ENCODE assay signal across 8 cellular contexts in the genomic region with DNA sequence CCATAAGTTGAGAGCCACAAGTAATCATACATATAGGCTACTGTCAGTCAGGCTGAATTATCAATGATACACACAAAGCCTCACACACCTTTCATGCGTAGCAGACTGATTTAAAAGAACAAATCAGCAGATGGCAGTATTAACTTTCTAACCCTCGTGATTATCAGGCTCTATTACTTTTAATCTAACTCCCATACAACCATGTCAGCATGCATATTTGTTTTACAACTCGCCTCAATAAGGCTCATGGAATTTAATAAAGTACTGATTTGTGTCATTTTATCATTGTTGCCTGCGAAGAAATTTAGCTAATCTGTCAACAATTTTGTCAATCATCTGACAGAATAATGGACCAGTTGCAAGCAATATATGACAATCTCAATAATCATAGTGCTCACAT.
DNase-seq lines count a peak whose midpoint lies in the region; ATAC-seq, FAIRE-seq and TF ChIP-seq lines count a peak whose summit lies in the region.

No MANE protein-coding gene starts in this region.

- DNase-seq in AG04449 (ENCODE audit: low read depth, low spot score) (no peak), H54 (ENCODE audit: insufficient read length, low spot score) (no peak), PC-3 (peak; percentile 57), fibroblast of the conjunctiva (ENCODE audit: low read depth) (peak; percentile 27), anterior cingulate cortex (lab: John Stamatoyannopoulos, UW) (no peak)
- no peak for DNase-seq in stimulated activated CD4-positive, alpha-beta T cell treated with anti-CD3 and anti-CD28 coated beads, Interleukin-4, amount 100 ng/mL, for 4 hours

- no peak overlapping the region for H3K27ac ChIP-seq in PC-3 (ENCODE audit: low read length)

- H3K36me3 ChIP-seq in PC-3 (ENCODE audit: low read depth, low read length): peaks cover 4% of the 10 kb centered on the region; the same call in 1 of the 2 replicates

- TF ChIP-seq CTCF in AG04449 (IDR thresholded peaks at IDR 0.05; ENCODE audit: insufficient read depth, low read length, missing control alignments): peak; percentile 21
- peak; percentile 61 for TF ChIP-seq CTCF in PC-3 (conservative IDR thresholded peaks at IDR 0.05; ENCODE audit: low read depth, low read length)

- H3K4me2 ChIP-seq in PC-3 (ENCODE audit: low read length): no peak overlapping the region

- peak; percentile 91 for FAIRE-seq in H54 (lab: Jason Lieb, UNC)

- ATAC-seq in PC-3: peak; percentile 82
- no peak for ATAC-seq in GM21786 (IDR thresholded peaks at IDR 0.05; ENCODE audit: unreplicated experiment)
- no peak for ATAC-seq in HG02623 (IDR thresholded peaks at IDR 0.05; ENCODE audit: unreplicated experiment)

- no peak overlapping the region for H2AFZ ChIP-seq in PC-3 (ENCODE audit: low read length)

- TF ChIP-seq POLR2A in H54 (IDR thresholded peaks at IDR 0.05; ENCODE audit: low read depth, low read length): no peak

- no peaks in the 10 kb centered on the region for H3K9me3 ChIP-seq in PC-3 (ENCODE audit: low read length)

- intact Hi-C loops in PC-3 (cut with micrococcal nuclease): loop anchor here (1.0 to 5.0 kb wide), 4 partner anchors 104 to 654 kb away; a partner anchor contains a TSS

- no peaks in the 10 kb centered on the region for H3K79me2 ChIP-seq in PC-3 (ENCODE audit: low read length)

- H3K9ac ChIP-seq in PC-3 (ENCODE audit: low read length): no peak overlapping the region

- H3F3A ChIP-seq in PC-3 (ENCODE audit: low read length, unreplicated experiment): no peaks in the 10 kb centered on the region

- no peaks in the 10 kb centered on the region for H3K27me3 ChIP-seq in PC-3 (ENCODE audit: low read length)

- no peaks in the 10 kb centered on the region for H4K20me1 ChIP-seq in PC-3 (ENCODE audit: low read length)

- H3K4me1 ChIP-seq in PC-3 (ENCODE audit: insufficient read depth, low read length): no peaks in the 10 kb centered on the region

- H3K9me2 ChIP-seq in PC-3 (replicated peaks; ENCODE audit: low read length): no peaks in the 10 kb centered on the region

- CTCF ChIA-PET in AG04449 (lab: Yijun Ruan, JAX): interaction anchor here (0.8 to 12.5 kb wide), 30 partner anchors 9 to 672 kb away, joined by 3 to 250 read pairs (median 4); a partner anchor contains a TSS
- CTCF ChIA-PET in PC-3 (lab: Charles Lee): interaction anchor here (1.0 kb wide), 1 partner anchor 105 kb away, joined by 3 read pairs; no protein-coding TSS in a partner anchor

- POLR2A ChIA-PET in AG04449 (lab: Yijun Ruan, JAX) (no interaction called here), PC-3 (lab: Charles Lee; ENCODE audit: unreplicated experiment) (no interaction called here)

- no TSS peak for BruUV-seq in PC-3 (replicated peaks; lab: Mats Ljungman, UMichigan)

- H3K4me3 ChIP-seq in AG04449 (ENCODE audit: low read depth, low read length) (no peak overlapping the region), PC-3 (ENCODE audit: low read length) (no peak overlapping the region)

Comparison
In these comparisons a context has a peak if more than half of its experiments do, and no peak if none do; other contexts are left out.
1. DNase-seq: peak in PC-3 (single experiment) and fibroblast of the conjunctiva (single experiment); none in AG04449 (single experiment), H54 (single experiment), stimulated activated CD4-positive, alpha-beta T cell treated with anti-CD3 and anti-CD28 coated beads, Interleukin-4, amount 100 ng/mL, for 4 hours (0 of 2) and anterior cingulate cortex (0 of 58).